In the genomic region with DNA sequence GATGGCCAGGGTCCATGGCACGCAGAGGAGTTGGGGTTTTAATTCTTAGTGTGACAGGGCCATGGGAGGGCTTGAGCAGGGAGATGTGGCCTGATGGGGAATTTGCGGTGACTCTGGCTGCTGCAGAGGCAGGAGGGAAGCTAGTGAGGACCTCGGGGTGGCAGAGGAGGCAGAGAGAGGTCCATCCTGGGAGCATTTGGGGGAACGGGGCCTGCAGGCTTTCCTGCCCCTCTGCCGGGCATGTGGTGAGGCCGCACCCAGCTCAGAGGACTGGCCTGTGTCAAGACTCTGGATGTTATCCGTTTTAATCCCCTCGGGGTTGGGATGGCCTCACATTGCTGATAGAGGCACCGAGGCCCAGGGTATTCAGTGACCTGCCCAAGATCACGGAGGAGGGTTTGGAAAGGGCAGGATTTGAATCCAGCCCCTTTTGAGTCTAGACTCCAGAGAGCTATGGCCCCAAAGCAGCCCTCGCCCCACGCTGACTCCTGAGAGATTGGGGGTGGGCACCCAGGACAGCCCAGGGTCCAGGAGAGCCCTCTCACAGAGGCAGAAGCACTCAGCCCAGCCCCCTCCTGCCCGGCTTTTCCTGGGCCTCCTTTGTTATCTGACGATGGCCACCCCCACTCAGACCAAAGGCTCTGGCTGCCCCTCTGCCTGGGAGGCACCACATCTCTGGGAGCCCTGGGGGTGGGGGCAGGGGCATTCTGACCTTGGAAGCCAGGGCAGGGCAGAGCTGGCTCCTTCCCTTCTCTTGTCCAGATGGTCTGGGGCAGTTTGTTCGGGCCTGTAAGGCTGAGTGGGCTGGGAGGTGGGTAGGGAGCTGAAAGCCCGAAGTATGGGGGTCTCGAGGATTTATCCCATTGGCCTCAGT, we compare ENCODE assay signal across 1 cellular context.
TF ChIP-seq lines count a peak whose summit lies in the region.

No MANE protein-coding gene starts in this region.

TF ChIP-seq in HEK293, 187 proteins besides CTCF, POLR2A, EP300 and RAD21 (continued from another document):
- TF ChIP-seq, protein P1, sequence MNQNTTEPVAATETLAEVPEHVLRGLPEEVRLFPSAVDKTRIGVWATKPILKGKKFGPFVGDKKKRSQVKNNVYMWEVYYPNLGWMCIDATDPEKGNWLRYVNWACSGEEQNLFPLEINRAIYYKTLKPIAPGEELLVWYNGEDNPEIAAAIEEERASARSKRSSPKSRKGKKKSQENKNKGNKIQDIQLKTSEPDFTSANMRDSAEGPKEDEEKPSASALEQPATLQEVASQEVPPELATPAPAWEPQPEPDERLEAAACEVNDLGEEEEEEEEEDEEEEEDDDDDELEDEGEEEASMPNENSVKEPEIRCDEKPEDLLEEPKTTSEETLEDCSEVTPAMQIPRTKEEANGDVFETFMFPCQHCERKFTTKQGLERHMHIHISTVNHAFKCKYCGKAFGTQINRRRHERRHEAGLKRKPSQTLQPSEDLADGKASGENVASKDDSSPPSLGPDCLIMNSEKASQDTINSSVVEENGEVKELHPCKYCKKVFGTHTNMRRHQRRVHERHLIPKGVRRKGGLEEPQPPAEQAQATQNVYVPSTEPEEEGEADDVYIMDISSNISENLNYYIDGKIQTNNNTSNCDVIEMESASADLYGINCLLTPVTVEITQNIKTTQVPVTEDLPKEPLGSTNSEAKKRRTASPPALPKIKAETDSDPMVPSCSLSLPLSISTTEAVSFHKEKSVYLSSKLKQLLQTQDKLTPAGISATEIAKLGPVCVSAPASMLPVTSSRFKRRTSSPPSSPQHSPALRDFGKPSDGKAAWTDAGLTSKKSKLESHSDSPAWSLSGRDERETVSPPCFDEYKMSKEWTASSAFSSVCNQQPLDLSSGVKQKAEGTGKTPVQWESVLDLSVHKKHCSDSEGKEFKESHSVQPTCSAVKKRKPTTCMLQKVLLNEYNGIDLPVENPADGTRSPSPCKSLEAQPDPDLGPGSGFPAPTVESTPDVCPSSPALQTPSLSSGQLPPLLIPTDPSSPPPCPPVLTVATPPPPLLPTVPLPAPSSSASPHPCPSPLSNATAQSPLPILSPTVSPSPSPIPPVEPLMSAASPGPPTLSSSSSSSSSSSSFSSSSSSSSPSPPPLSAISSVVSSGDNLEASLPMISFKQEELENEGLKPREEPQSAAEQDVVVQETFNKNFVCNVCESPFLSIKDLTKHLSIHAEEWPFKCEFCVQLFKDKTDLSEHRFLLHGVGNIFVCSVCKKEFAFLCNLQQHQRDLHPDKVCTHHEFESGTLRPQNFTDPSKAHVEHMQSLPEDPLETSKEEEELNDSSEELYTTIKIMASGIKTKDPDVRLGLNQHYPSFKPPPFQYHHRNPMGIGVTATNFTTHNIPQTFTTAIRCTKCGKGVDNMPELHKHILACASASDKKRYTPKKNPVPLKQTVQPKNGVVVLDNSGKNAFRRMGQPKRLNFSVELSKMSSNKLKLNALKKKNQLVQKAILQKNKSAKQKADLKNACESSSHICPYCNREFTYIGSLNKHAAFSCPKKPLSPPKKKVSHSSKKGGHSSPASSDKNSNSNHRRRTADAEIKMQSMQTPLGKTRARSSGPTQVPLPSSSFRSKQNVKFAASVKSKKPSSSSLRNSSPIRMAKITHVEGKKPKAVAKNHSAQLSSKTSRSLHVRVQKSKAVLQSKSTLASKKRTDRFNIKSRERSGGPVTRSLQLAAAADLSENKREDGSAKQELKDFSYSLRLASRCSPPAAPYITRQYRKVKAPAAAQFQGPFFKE (tag by site-specific recombination; IDR thresholded peaks at IDR 0.05; ENCODE audit: borderline replicate concordance): no peak
TF ChIP-seq in HEK293: peak in this region for 0.
